Comparison of ENCODE assay signal across 20 cellular contexts in the genomic region with DNA sequence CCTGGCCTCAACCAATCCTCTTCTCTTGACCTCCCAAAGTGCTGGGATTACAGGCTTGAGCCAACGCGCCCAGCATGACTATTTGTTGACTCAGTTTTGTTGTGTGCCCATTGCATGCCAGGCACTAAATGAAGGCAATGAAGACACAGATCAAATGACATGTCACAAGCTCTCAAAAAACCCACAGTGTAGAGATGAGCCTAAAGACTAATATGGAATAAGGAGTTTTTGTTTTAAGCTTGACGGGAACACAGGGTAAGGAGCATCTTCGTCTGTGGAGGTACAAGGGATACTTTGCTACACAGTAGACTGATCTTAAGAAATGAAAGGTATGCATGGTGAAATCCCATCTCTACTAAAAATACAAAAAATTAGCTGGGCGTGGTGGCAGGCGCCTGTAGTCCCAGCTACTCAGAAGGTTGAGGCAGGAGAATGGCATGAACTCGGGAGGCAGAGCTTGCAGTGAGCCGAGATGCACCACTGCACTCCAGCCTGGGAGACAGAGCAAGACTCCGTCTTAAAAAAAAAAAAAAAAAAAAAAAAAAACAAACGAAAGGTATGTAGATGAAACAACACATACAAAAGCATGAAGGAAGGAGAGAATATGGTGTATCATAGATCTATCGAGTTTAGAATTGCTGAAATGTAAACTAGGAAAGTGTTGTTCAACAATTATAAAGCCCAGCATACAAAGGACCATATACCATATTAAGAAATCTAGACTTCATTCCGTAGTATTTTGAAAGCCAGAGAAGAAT.
"Had no signal": no experiment of that assay in that cellular context is flagged by ENCODE, and none has a peak within 500 bp of the region (broad histone marks: within the 10 kb centered on the region; RNA-seq: fewer than 3 reads in every experiment).

No MANE protein-coding gene starts in this region.

- H3K4me3 ChIP-seq: left lung, neural progenitor cell, prostate gland, right atrium auricular region, smooth muscle cell, thoracic aorta, tibial nerve had no signal

- H3K4me1 ChIP-seq: left lung, prostate gland, right atrium auricular region, tibial nerve had no signal

- H3K9me3 ChIP-seq: left lung, prostate gland, right atrium auricular region, thoracic aorta, tibial nerve had no signal

- H3K36me3 ChIP-seq: left lung, neural progenitor cell, prostate gland, right atrium auricular region, thoracic aorta, tibial nerve had no signal

- H3K27me3 ChIP-seq: left lung, neural progenitor cell, right atrium auricular region, tibial nerve had no signal

- H3K4me2 ChIP-seq: neural progenitor cell, smooth muscle cell had no signal

- ATAC-seq: effector memory CD8-positive, alpha-beta T cell; left cardiac atrium; left lung; naive thymus-derived CD4-positive, alpha-beta T cell; sciatic nerve; stimulated activated effector memory CD8-positive, alpha-beta T cell treated with anti-CD3 and anti-CD28 coated beads, Interleukin-12 subunit alpha, Interleukin-12 subunit beta, amount 100 ng/mL, for 72 hours; stimulated activated naive CD8-positive, alpha-beta T cell treated with anti-CD3 and anti-CD28 coated beads, Interleukin-15, Interleukin-2, amounts not matched to agents 100 U/mL and 50 U/mL, for 24 hours had no signal

- DNase-seq: cortex of kidney; effector memory CD8-positive, alpha-beta T cell; head of caudate nucleus; left cardiac atrium; left lung; mesendoderm; midbrain; naive thymus-derived CD4-positive, alpha-beta T cell; stimulated activated CD4-positive, alpha-beta T cell treated with anti-CD3 and anti-CD28 coated beads, Interleukin-12 subunit alpha, Interleukin-12 subunit beta, amount 100 ng/mL, for 4 hours; stimulated activated CD4-positive, alpha-beta T cell treated with anti-CD3 and anti-CD28 coated beads, Interleukin-1b, Interleukin-23, amount 100 ng/mL, for 48 hours; stimulated activated CD4-positive, alpha-beta T cell treated with anti-CD3 and anti-CD28 coated beads, Interleukin-4, amount 100 ng/mL, for 1 hour; stimulated activated naive CD8-positive, alpha-beta T cell treated with anti-CD3 and anti-CD28 coated beads, Interleukin-15, Interleukin-2, amounts not matched to agents 100 U/mL and 50 U/mL, for 24 hours had no signal

- H3K9ac ChIP-seq: neural progenitor cell had no signal

- H2AFZ ChIP-seq: neural progenitor cell had no signal

- H3K27ac ChIP-seq: left lung, neural progenitor cell, prostate gland, right atrium auricular region, thoracic aorta, tibial nerve had no signal
